Comparison of ENCODE assay signal across 1 cellular context in genomic region chr1:192160186-192160585, GRCh38.
TF ChIP-seq lines count a peak whose summit lies in the region.

No MANE protein-coding gene starts in this region.

TF ChIP-seq in SK-N-SH treated with all-trans-retinoic acid at 6 μM for 48 hours, 23 proteins besides CTCF, POLR2A, EP300 and RAD21 (continued from another document):
- no peak for TF ChIP-seq TSHZ2 (CRISPR knock-in tag; IDR thresholded peaks at IDR 0.05)
- TF ChIP-seq ZFP3 (CRISPR knock-in tag; IDR thresholded peaks at IDR 0.05): no peak
- no peak for TF ChIP-seq ZC3H10 (CRISPR knock-in tag; IDR thresholded peaks at IDR 0.05)
- TF ChIP-seq ISL1 (CRISPR knock-in tag; IDR thresholded peaks at IDR 0.05): no peak
